Comparison of ENCODE assay signal across 8 cellular contexts in genomic region chr10:132554991-132555647, GRCh38. TPM values are rescaled to one million over a fixed set of nuclear protein-coding genes. Genes with fewer than 3 reads are reported as not detected.
DNase-seq lines count a peak whose midpoint lies in the region; ATAC-seq and TF ChIP-seq lines count a peak whose summit lies in the region.

No MANE protein-coding gene starts in this region.

- no peaks in the 10 kb centered on the region for H3K9me2 ChIP-seq in Karpas-422 (replicated peaks; ENCODE audit: insufficient read depth, low read length)

- H2AFZ ChIP-seq in Karpas-422 (ENCODE audit: low read length): peak overlapping the region; percentile 88

- no peaks in the 10 kb centered on the region for H3K9me3 ChIP-seq in Karpas-422 (ENCODE audit: low read length)
- no peaks in the 10 kb centered on the region for H3K9me3 ChIP-seq in mucosa of descending colon

- intact Hi-C loops in mucosa of descending colon (cut with DNase I, micrococcal nuclease): no loop called here

- H3K27ac ChIP-seq in Karpas-422 (ENCODE audit: low read length): peak overlapping the region; percentile 84

- ATAC-seq in mucosa of descending colon (peak; percentile 64), HG02623 (IDR thresholded peaks at IDR 0.05; ENCODE audit: unreplicated experiment) (no peak)

- peaks cover 68% of the 10 kb centered on the region for H3K4me1 ChIP-seq in Karpas-422 (ENCODE audit: low read length)
- H3K4me1 ChIP-seq in mucosa of descending colon (ENCODE audit: low read depth): no peaks in the 10 kb centered on the region

- peak; percentile 56 for DNase-seq in CMK (ENCODE audit: low read depth)
- DNase-seq in Karpas-422: peak; percentile 88
- DNase-seq in activated naive CD4-positive, alpha-beta T cell treated with anti-CD3 and anti-CD28 coated beads, Interleukin-2, amount 50 U/mL, for 16 hours: peak; percentile 57
- peak in 2 of 3 donors; percentile 19 to 87 for DNase-seq in mucosa of descending colon
- DNase-seq in NCI-H1436 treated with DMSO at 0.1 percent for 48 hours (lab: John Stamatoyannopoulos, UW): no peak
- DNase-seq in H4 (ENCODE audit: low spot score): no peak
- no peak for DNase-seq in SW480 (ENCODE audit: low spot score)

- peak overlapping the region; percentile 69 for H3K9ac ChIP-seq in Karpas-422 (ENCODE audit: low read length)

- TF ChIP-seq CTCF in mucosa of descending colon (IDR thresholded peaks at IDR 0.05): no peak

- H3K27me3 ChIP-seq in Karpas-422 (ENCODE audit: low read length): no peaks in the 10 kb centered on the region

- no peaks in the 10 kb centered on the region for H4K20me1 ChIP-seq in Karpas-422 (ENCODE audit: insufficient read depth, low read depth, low read length)

- H3K36me3 ChIP-seq in Karpas-422 (ENCODE audit: insufficient read depth, low read length) (no peaks in the 10 kb centered on the region; the same call in 1 of the 2 replicates), mucosa of descending colon (ENCODE audit: low read depth) (no peaks in the 10 kb centered on the region)

- H3K4me2 ChIP-seq in Karpas-422 (ENCODE audit: low read depth, low read length, poor library complexity, severe bottlenecking): peak overlapping the region; percentile 71

- no peaks in the 10 kb centered on the region for H3K79me2 ChIP-seq in Karpas-422 (ENCODE audit: low read length)

- H3K4me3 ChIP-seq in Karpas-422 (ENCODE audit: low read length): peak overlapping the region; percentile 56
- H3K4me3 ChIP-seq in mucosa of descending colon: no peak overlapping the region

RNA-seq across cellular contexts. Expression of gene INPP5A, which starts 17.5 kb away (rescaled TPM):
- total RNA-seq in Karpas-422 (2014; rRNA removed; shearing (Covaris generic); ENCODE audit: low replicate concordance): 9.1 and 11.8 TPM in 2 replicates
- total RNA-seq in mucosa of descending colon: 10 to 100 TPM; 31.7 to 92.8 (median 32.0) TPM
- total RNA-seq in H4 (2014; rRNA removed; shearing (Covaris generic)): 15.8 and 21.0 TPM in 2 replicates

Comparison
In these comparisons a context has a peak if more than half of its experiments do, and no peak if none do; other contexts are left out.
1. DNase-seq: peak in CMK (single experiment), Karpas-422 (single experiment), activated naive CD4-positive, alpha-beta T cell treated with anti-CD3 and anti-CD28 coated beads, Interleukin-2, amount 50 U/mL, for 16 hours (single experiment) and mucosa of descending colon (2 of 3); none in NCI-H1436 treated with DMSO at 0.1 percent for 48 hours (single experiment), H4 (single experiment) and SW480 (single experiment).